ENCODE assay signal across 18 cellular contexts in genomic region chr1:235404190-235404589, GRCh38. TPM values are rescaled to one million over a fixed set of nuclear protein-coding genes. Genes with fewer than 3 reads are reported as not detected.
DNase-seq lines count a peak whose midpoint lies in the region; ATAC-seq and TF ChIP-seq lines count a peak whose summit lies in the region.
"Had no signal": no experiment of that assay in that cellular context is flagged by ENCODE, and none has a peak within 500 bp of the region (broad histone marks: within the 10 kb centered on the region; RNA-seq: fewer than 3 reads in every experiment).

No MANE protein-coding gene starts in this region.

- no peak for TF ChIP-seq POLR2A in esophagus muscularis mucosa (IDR thresholded peaks at IDR 0.05; ENCODE audit: low read depth)

- H3K14ac ChIP-seq in mesenchymal stem cell (ENCODE audit: low read length in 2 of 2), result no peak overlapping the region

- intact Hi-C loops in esophagus muscularis mucosa (cut with DNase I), result no loop called here

- H3K79me1 ChIP-seq in mesenchymal stem cell (replicated peaks; ENCODE audit: low read length, poor library complexity, severe bottlenecking), result peaks cover 14% of the 10 kb centered on the region

- H2BK15ac ChIP-seq in mesenchymal stem cell (ENCODE audit: low read depth, poor library complexity, severe bottlenecking), result no peak overlapping the region

- no peak overlapping the region for H2BK5ac ChIP-seq in mesenchymal stem cell (ENCODE audit: low read depth, low read length, poor library complexity, severe bottlenecking)

- no peak overlapping the region for H2AFZ ChIP-seq in mesenchymal stem cell (ENCODE audit: low read depth, low read length)
- H2AFZ ChIP-seq: parathyroid adenoma had no signal

- H3K4me2 ChIP-seq in mesenchymal stem cell (ENCODE audit: low read length, poor library complexity, severe bottlenecking), result no peak overlapping the region

- no peak for ATAC-seq in GM18870 (IDR thresholded peaks at IDR 0.05; ENCODE audit: unreplicated experiment)
- ATAC-seq: activated T-helper 17 cell treated with anti-CD3 and anti-CD28 coated beads, Interleukin-2, amount 50 U/mL, for 72 hours; GM12878; left colon; stimulated activated memory B cell treated with anti-CD40 and anti-IgM and Interleukin-4, amounts not matched to agents 10 μg/mL and 1 μg/mL and 100 μg/mL, for 72 hours had no signal

- TF ChIP-seq EP300 in esophagus muscularis mucosa (IDR thresholded peaks at IDR 0.05), result no peak

- H3K23ac ChIP-seq in mesenchymal stem cell (ENCODE audit: low read length in 2 of 2), result no peak overlapping the region

- peak; percentile 48 for DNase-seq in Daoy (ENCODE audit: low read depth)
- peak; percentile 97 for DNase-seq in M059J (ENCODE audit: low read depth)
- no peak for DNase-seq in brain microvascular endothelial cell
- DNase-seq in mesenchymal stem cell, result peak; percentile 62
- no peak for DNase-seq in GM13976 (ENCODE audit: low spot score)
- DNase-seq in DMS 273 treated with DMSO at 0.1 percent for 48 hours (lab: John Stamatoyannopoulos, UW), result no peak
- no peak for DNase-seq in esophagus muscularis mucosa (ENCODE audit: extremely low spot score)
- DNase-seq: activated CD4-positive, alpha-beta memory T cell treated with anti-CD3 and anti-CD28 coated beads for 36 hours; esophagus squamous epithelium; KG1; left colon; NCI-H1436; NCI-H446 treated with DMSO at 0.1 percent for 48 hours had no signal

- TF ChIP-seq CTCF in brain microvascular endothelial cell (IDR thresholded peaks at IDR 0.05; ENCODE audit: low read depth, low read length, missing control alignments) (no peak), GM13976 (IDR thresholded peaks at IDR 0.05; ENCODE audit: borderline replicate concordance, control extremely low read depth, extremely low read depth, insufficient read depth, missing control alignments) (no peak), esophagus muscularis mucosa (IDR thresholded peaks at IDR 0.05) (no peak)

- no peak overlapping the region for H2BK120ac ChIP-seq in mesenchymal stem cell (ENCODE audit: low read depth, low read length)

- H2BK12ac ChIP-seq in mesenchymal stem cell (ENCODE audit: low read length in 2 of 2), result no peak overlapping the region

- H3K4me3 ChIP-seq in brain microvascular endothelial cell (ENCODE audit: low read depth, low read length) (no peak overlapping the region), mesenchymal stem cell (ENCODE audit: insufficient read depth in 1 of 2, low read depth in 1 of 2, low read length in 2 of 2) (no peak overlapping the region), esophagus muscularis mucosa (no peak overlapping the region)
- H3K4me3 ChIP-seq: esophagus squamous epithelium, GM12878 had no signal

- no peak overlapping the region for H3K9ac ChIP-seq in mesenchymal stem cell (ENCODE audit: low read length)
- H3K9ac ChIP-seq: parathyroid adenoma had no signal

- peak overlapping the region; percentile 45 for H3K27ac ChIP-seq in brain microvascular endothelial cell
- peak overlapping the region; percentile 75 for H3K27ac ChIP-seq in mesenchymal stem cell (ENCODE audit: low read length, poor library complexity, severe bottlenecking)
- H3K27ac ChIP-seq in esophagus muscularis mucosa (replicated peaks in 1 of 4), result no peak overlapping the region
- H3K27ac ChIP-seq: esophagus squamous epithelium, parathyroid adenoma had no signal

- H3K36me3 ChIP-seq in brain microvascular endothelial cell (replicated peaks) (peaks cover 2% of the 10 kb centered on the region), mesenchymal stem cell (ENCODE audit: control insufficient read depth in 1 of 2, insufficient read depth in 2 of 2, low read depth in 1 of 2, low read length in 2 of 2) (peaks cover 0 to 12% of the 10 kb centered on the region in 2 experiments), esophagus muscularis mucosa (peaks cover 0 to 13% (median 4%) of the 10 kb centered on the region in 4 donors)

- no peaks in the 10 kb centered on the region for H3K9me3 ChIP-seq in mesenchymal stem cell (ENCODE audit: control insufficient read depth, low read length)
- no peaks in the 10 kb centered on the region for H3K9me3 ChIP-seq in esophagus muscularis mucosa
- H3K9me3 ChIP-seq: esophagus squamous epithelium had no signal

- H3K4me1 ChIP-seq in mesenchymal stem cell (ENCODE audit: control insufficient read depth, insufficient read depth, low read depth, low read length) (peaks cover 10% of the 10 kb centered on the region), esophagus muscularis mucosa (peaks cover 0 to 3% (median 1%) of the 10 kb centered on the region in 4 donors)
- H3K4me1 ChIP-seq: esophagus squamous epithelium had no signal

- H4K91ac ChIP-seq in mesenchymal stem cell (ENCODE audit: low read length), result no peak overlapping the region

- in situ Hi-C loops in brain microvascular endothelial cell (cut with HindIII; ENCODE audit: low pct_ligation_motif_present, low sequenced_read_pairs) (no loop called here), GM13976 (cut with MboI; ENCODE audit: low sequenced_read_pairs, unreplicated experiment) (loop anchor here (25.0 kb wide), 1 partner anchor 917 kb away; the partner anchor contains the start of gene TARBP1)

- no peak overlapping the region for H3K18ac ChIP-seq in mesenchymal stem cell (ENCODE audit: low read depth in 1 of 2, low read length in 2 of 2)

- WGBS in mesenchymal stem cell, result 93% methylated on average over 3 of the region's 5 CpGs
- 96% methylated on average over 5 of the region's 5 CpGs for WGBS in esophagus muscularis mucosa

- no peak overlapping the region for H2AK5ac ChIP-seq in mesenchymal stem cell (ENCODE audit: low read length, severe bottlenecking)

- H4K8ac ChIP-seq in mesenchymal stem cell (ENCODE audit: low read length), result no peak overlapping the region

- H3K27me3 ChIP-seq in brain microvascular endothelial cell (replicated peaks), result no peaks in the 10 kb centered on the region
- no peaks in the 10 kb centered on the region for H3K27me3 ChIP-seq in mesenchymal stem cell (ENCODE audit: control insufficient read depth in 1 of 2, insufficient read depth in 1 of 2, low read length in 2 of 2)
- no peaks in the 10 kb centered on the region for H3K27me3 ChIP-seq in esophagus muscularis mucosa
- H3K27me3 ChIP-seq: esophagus squamous epithelium had no signal

- H3K4ac ChIP-seq in mesenchymal stem cell (ENCODE audit: low read depth in 1 of 2, low read length in 2 of 2), result no peak overlapping the region

RNA-seq across cellular contexts. Expression of gene TBCE, which starts 37.0 kb away (rescaled TPM):
- 31.9 and 71.7 TPM in 2 replicates for total RNA-seq in Daoy (2014; rRNA removed; shearing (Covaris generic))
- 20.8 and 30.3 TPM in 2 replicates for total RNA-seq in M059J (2014; rRNA removed; shearing (Covaris generic))
- 35.6 TPM for polyA plus RNA-seq in mesenchymal stem cell (2013, experiment 1 of 2)
- 33.8 TPM for polyA plus RNA-seq in mesenchymal stem cell (2013, experiment 2 of 2)
- total RNA-seq in esophagus muscularis mucosa, result 10 to 100 TPM; 10.6 to 21.6 (median 15.3) TPM

Comparison
In these comparisons a context has a peak if more than half of its experiments do, and no peak if none do; other contexts are left out.
1. DNase-seq: peak in Daoy (single experiment), M059J (single experiment) and mesenchymal stem cell (single experiment); none in brain microvascular endothelial cell (single experiment), GM13976 (single experiment), DMS 273 treated with DMSO at 0.1 percent for 48 hours (single experiment) and esophagus muscularis mucosa (single experiment).
2. H3K27ac ChIP-seq: peak in brain microvascular endothelial cell (single experiment) and mesenchymal stem cell (single experiment); none in esophagus muscularis mucosa (0 of 4).